ENCODE assay signal across 10 cellular contexts in the genomic region with DNA sequence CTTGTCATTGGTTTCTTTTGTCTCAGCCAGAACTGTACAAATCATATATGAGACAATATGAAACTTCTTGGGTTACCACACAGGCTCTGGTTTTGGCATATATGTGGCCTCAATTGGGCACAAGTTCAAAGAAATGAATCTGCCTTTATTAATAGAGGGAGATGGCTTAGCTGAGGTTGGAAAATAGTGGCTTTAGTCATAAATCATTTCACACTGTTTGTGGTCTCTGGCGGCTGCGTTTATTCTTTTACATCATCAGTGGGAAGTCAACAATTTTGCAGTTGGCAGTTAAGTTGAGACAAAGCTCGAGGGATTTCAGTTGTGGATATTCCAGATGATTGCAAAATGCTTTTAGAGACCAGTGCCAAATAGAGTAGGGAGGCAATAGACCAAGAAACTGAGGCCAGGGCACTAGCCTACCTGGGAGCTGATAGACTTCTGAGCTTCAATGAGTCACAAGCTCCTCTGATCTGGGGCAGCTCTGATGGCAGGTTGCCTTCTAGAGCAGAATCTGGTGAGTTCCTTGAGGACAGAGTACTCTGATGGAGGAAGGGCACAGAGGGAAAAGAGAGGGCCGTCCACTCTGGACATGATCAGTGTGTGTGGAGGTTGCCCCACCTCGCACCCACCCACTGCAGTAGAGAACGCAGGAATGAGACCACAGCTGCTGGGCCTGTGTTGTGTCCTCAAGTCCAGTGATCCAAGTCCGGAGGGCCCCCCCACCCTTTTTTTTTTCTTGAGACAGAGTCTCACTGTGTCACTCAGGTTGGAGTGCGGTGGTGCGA.
DNase-seq lines count a peak whose midpoint lies in the region; ATAC-seq and TF ChIP-seq lines count a peak whose summit lies in the region.
"Had no signal": no experiment of that assay in that cellular context is flagged by ENCODE, and none has a peak within 500 bp of the region (broad histone marks: within the 10 kb centered on the region; RNA-seq: fewer than 3 reads in every experiment).

No MANE protein-coding gene starts in this region.

- H3K27ac Mint-ChIP-seq in activated CD4-positive, alpha-beta T cell treated with anti-CD3 and anti-CD28 coated beads, Interleukin-2, amount 10 ng/mL, durations not matched to agents 7 days and 5 days, result no peak overlapping the region
- H3K27ac Mint-ChIP-seq in T-helper 2 cell treated with Interferon-gamma antibody and Interleukin-4, amounts not matched to agents 5 μg/mL and 100 μg/mL, for 36 hours, result peak overlapping the region; percentile 39

- peak overlapping the region; percentile 0 for H3K4me3 Mint-ChIP-seq in activated CD4-positive, alpha-beta T cell treated with anti-CD3 and anti-CD28 coated beads, Interleukin-2, amount 10 ng/mL, durations not matched to agents 7 days and 5 days
- H3K4me3 Mint-ChIP-seq in T-helper 2 cell treated with Interferon-gamma antibody and Interleukin-4, amounts not matched to agents 5 μg/mL and 100 μg/mL, for 36 hours, result peak overlapping the region; percentile 4

- H3K4me3 ChIP-seq in fibroblast of pulmonary artery (replicated peaks; ENCODE audit: low read depth, low read length), result no peak overlapping the region
- H3K4me3 ChIP-seq: cardiac muscle cell, SK-N-MC had no signal

- peaks cover 8% of the 10 kb centered on the region for H3K9me3 Mint-ChIP-seq in activated CD4-positive, alpha-beta T cell treated with anti-CD3 and anti-CD28 coated beads, Interleukin-2, amount 10 ng/mL, durations not matched to agents 7 days and 5 days
- H3K9me3 Mint-ChIP-seq in T-helper 2 cell treated with Interferon-gamma antibody and Interleukin-4, amounts not matched to agents 5 μg/mL and 100 μg/mL, for 36 hours, result peaks cover 6% of the 10 kb centered on the region

- H3K4me1 Mint-ChIP-seq in activated CD4-positive, alpha-beta T cell treated with anti-CD3 and anti-CD28 coated beads, Interleukin-2, amount 10 ng/mL, durations not matched to agents 7 days and 5 days, result peaks cover 40% of the 10 kb centered on the region
- peaks cover 32% of the 10 kb centered on the region for H3K4me1 Mint-ChIP-seq in T-helper 2 cell treated with Interferon-gamma antibody and Interleukin-4, amounts not matched to agents 5 μg/mL and 100 μg/mL, for 36 hours (ENCODE audit: low read depth)

- no peak for TF ChIP-seq CTCF in fibroblast of pulmonary artery (IDR thresholded peaks at IDR 0.05; ENCODE audit: low read length, missing control alignments)

- H3K27me3 Mint-ChIP-seq in activated CD4-positive, alpha-beta T cell treated with anti-CD3 and anti-CD28 coated beads, Interleukin-2, amount 10 ng/mL, durations not matched to agents 7 days and 5 days, result peaks cover 45% of the 10 kb centered on the region
- peaks cover 66% of the 10 kb centered on the region for H3K27me3 Mint-ChIP-seq in T-helper 2 cell treated with Interferon-gamma antibody and Interleukin-4, amounts not matched to agents 5 μg/mL and 100 μg/mL, for 36 hours (ENCODE audit: low read depth)

- POLR2A ChIA-PET in activated CD4-positive, alpha-beta T cell treated with anti-CD3 and anti-CD28 coated beads, Interleukin-2, amount 10 ng/mL, durations not matched to agents 7 days and 5 days (lab: Charles Lee), result interaction anchor here (0.6 kb wide), 1 partner anchor 115 kb away, joined by 3 read pairs; no protein-coding TSS in a partner anchor

- peak; percentile 89 for ATAC-seq in stimulated activated naive CD8-positive, alpha-beta T cell treated with anti-CD3 and anti-CD28 coated beads, Interleukin-15, Interleukin-2, amounts not matched to agents 100 U/mL and 50 U/mL, for 24 hours
- no peak for ATAC-seq in HG03175 (IDR thresholded peaks at IDR 0.05; ENCODE audit: unreplicated experiment)

- CTCF ChIA-PET in activated CD4-positive, alpha-beta T cell treated with anti-CD3 and anti-CD28 coated beads, Interleukin-2, amount 10 ng/mL, durations not matched to agents 7 days and 5 days (lab: Charles Lee), result interaction anchor here (0.7 to 1.5 kb wide), 5 partner anchors 9 to 151 kb away, joined by 3 to 6 read pairs (median 3); no protein-coding TSS in a partner anchor

- DNase-seq in activated CD4-positive, alpha-beta T cell treated with anti-CD3 and anti-CD28 coated beads, Interleukin-2, amount 10 ng/mL, durations not matched to agents 7 days and 5 days, result peak; percentile 28
- DNase-seq in activated CD4-positive, alpha-beta T cell treated with anti-CD3 and anti-CD28 coated beads, Interleukin-2, amount 50 U/mL, for 4 hours, result no peak
- DNase-seq in T-helper 2 cell treated with Interferon-gamma antibody and Interleukin-4, amounts not matched to agents 5 μg/mL and 100 μg/mL, for 36 hours (ENCODE audit: low spot score), result peak; percentile 54
- peak; percentile 85 for DNase-seq in fibroblast of pulmonary artery (ENCODE audit: low read depth)
- peak; percentile 25 for DNase-seq in stimulated activated naive CD8-positive, alpha-beta T cell treated with anti-CD3 and anti-CD28 coated beads, Interleukin-15, Interleukin-2, amounts not matched to agents 100 U/mL and 50 U/mL, for 24 hours
- no peak for DNase-seq in ureter (ENCODE audit: low spot score)
- no peak for DNase-seq in germinal center (ENCODE audit: low spot score)

- peaks cover 15% of the 10 kb centered on the region for H3K36me3 Mint-ChIP-seq in activated CD4-positive, alpha-beta T cell treated with anti-CD3 and anti-CD28 coated beads, Interleukin-2, amount 10 ng/mL, durations not matched to agents 7 days and 5 days (ENCODE audit: low read depth)
- peaks cover 7% of the 10 kb centered on the region for H3K36me3 Mint-ChIP-seq in T-helper 2 cell treated with Interferon-gamma antibody and Interleukin-4, amounts not matched to agents 5 μg/mL and 100 μg/mL, for 36 hours (ENCODE audit: low read depth)

Comparison
In these comparisons a context has a peak if more than half of its experiments do, and no peak if none do; other contexts are left out.
1. DNase-seq: peak in activated CD4-positive, alpha-beta T cell treated with anti-CD3 and anti-CD28 coated beads, Interleukin-2, amount 10 ng/mL, durations not matched to agents 7 days and 5 days (single experiment), T-helper 2 cell treated with Interferon-gamma antibody and Interleukin-4, amounts not matched to agents 5 μg/mL and 100 μg/mL, for 36 hours (single experiment), fibroblast of pulmonary artery (single experiment) and stimulated activated naive CD8-positive, alpha-beta T cell treated with anti-CD3 and anti-CD28 coated beads, Interleukin-15, Interleukin-2, amounts not matched to agents 100 U/mL and 50 U/mL, for 24 hours (single experiment); none in activated CD4-positive, alpha-beta T cell treated with anti-CD3 and anti-CD28 coated beads, Interleukin-2, amount 50 U/mL, for 4 hours (0 of 2), ureter (single experiment) and germinal center (single experiment).